Comparison of ENCODE assay signal across 8 cellular contexts in the genomic region with DNA sequence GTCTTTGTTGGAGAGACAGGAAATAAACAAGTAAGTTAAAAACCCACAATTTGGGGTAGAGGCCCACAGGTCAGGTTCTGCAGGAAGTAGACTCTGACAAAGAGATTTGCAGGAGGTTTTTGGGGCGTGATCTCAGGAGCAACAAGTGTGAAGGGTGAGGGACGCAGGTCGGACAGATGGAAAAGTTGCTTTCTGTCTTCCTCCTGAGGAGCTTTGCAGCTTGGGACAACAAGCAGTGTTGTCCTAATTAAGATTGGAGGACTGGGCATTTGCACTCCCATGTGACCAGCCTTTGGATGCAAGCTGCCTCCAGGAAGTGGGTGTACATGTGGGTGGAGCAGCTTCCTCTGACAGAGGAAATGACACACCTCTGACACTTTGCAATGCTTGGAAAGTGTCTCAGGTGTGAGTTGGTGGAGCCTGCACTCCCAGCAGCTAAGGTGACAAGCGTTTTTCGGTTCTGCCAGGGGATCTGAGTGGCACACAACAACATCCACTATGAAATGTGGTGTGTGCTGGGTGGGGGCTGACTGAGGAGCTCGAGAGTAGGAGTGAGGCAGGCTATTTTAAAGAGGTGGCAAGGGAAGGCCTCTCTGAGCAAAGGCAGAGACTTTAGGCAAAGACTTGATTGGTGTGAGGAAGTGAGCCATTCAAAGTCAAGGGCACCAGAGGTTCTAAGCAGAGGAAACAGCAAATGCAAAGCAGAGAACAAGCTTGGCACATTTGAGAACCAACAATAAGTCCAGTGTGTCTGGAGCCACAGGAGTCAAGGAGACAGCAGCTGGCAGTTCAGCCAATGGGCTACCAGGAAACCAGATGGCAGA.
A peak's percentile ranks its signal among the peaks of the same experiment; 100 is the strongest.
DNase-seq lines count a peak whose midpoint lies in the region; ATAC-seq and TF ChIP-seq lines count a peak whose summit lies in the region.

No MANE protein-coding gene starts in this region.

- intact Hi-C loops in right lobe of liver (cut with DNase I) = no loop called here

- TF ChIP-seq CTCF in GM12864 (IDR thresholded peaks at IDR 0.05; ENCODE audit: low read depth, low read length, missing control alignments) = no peak
- TF ChIP-seq CTCF in right lobe of liver (IDR thresholded peaks at IDR 0.05) = no peak

- TF ChIP-seq POLR2A in right lobe of liver (IDR thresholded peaks at IDR 0.05) = no peak

- peak overlapping the region; percentile 94 for H3K27ac Mint-ChIP-seq in activated T-cell treated with anti-CD3 and anti-CD28 coated beads, Interleukin-2, amount 50 U/mL, for 24 hours
- H3K27ac Mint-ChIP-seq in stimulated activated naive B cell treated with anti-CD40 and anti-IgM and Interleukin-4, amounts not matched to agents 10 μg/mL and 1 μg/mL and 100 μg/mL, for 72 hours = peak overlapping the region; percentile 70

- H3K4me3 ChIP-seq in GM12864 (ENCODE audit: low read depth, low read length) = no peak overlapping the region
- no peak overlapping the region for H3K4me3 ChIP-seq in right lobe of liver

- H3K9me3 Mint-ChIP-seq in activated T-cell treated with anti-CD3 and anti-CD28 coated beads, Interleukin-2, amount 50 U/mL, for 24 hours = no peaks in the 10 kb centered on the region
- peaks cover 6 to 8% of the 10 kb centered on the region in 2 donors for H3K9me3 Mint-ChIP-seq in stimulated activated naive B cell treated with anti-CD40 and anti-IgM and Interleukin-4, amounts not matched to agents 10 μg/mL and 1 μg/mL and 100 μg/mL, for 72 hours

- 29% methylated on average over 6 of the region's 6 CpGs for WGBS in right lobe of liver (ENCODE audit: insufficient coverage, low coverage, low lambda C conversion rate, missing lambda C conversion rate)

- no peaks in the 10 kb centered on the region for H3K36me3 ChIP-seq in right lobe of liver

- H3K27me3 ChIP-seq in right lobe of liver = no peaks in the 10 kb centered on the region

- no peak for TF ChIP-seq RAD21 in Ishikawa (IDR thresholded peaks at IDR 0.05; ENCODE audit: low read depth)

- peaks cover 2% of the 10 kb centered on the region for H3K36me3 Mint-ChIP-seq in activated T-cell treated with anti-CD3 and anti-CD28 coated beads, Interleukin-2, amount 50 U/mL, for 24 hours (ENCODE audit: low read depth)
- peaks cover 1 to 13% of the 10 kb centered on the region in 2 donors for H3K36me3 Mint-ChIP-seq in stimulated activated naive B cell treated with anti-CD40 and anti-IgM and Interleukin-4, amounts not matched to agents 10 μg/mL and 1 μg/mL and 100 μg/mL, for 72 hours

- ATAC-seq in right lobe of liver (peak in 3 of 4 donors; percentile 29 to 53 (median 45)), GM21423 (IDR thresholded peaks at IDR 0.05; ENCODE audit: unreplicated experiment) (no peak), HG03045 (IDR thresholded peaks at IDR 0.05; ENCODE audit: unreplicated experiment) (no peak)
- ATAC-seq in stimulated activated naive B cell treated with anti-CD40 and anti-IgM and Interleukin-4, amounts not matched to agents 10 μg/mL and 1 μg/mL and 100 μg/mL, for 72 hours (replicated peaks) = peak; percentile 71 to 72

- no peaks in the 10 kb centered on the region for H3K4me1 ChIP-seq in right lobe of liver

- H3K4me3 Mint-ChIP-seq in activated T-cell treated with anti-CD3 and anti-CD28 coated beads, Interleukin-2, amount 50 U/mL, for 24 hours = peak overlapping the region; percentile 72
- peak overlapping the region; percentile 14 to 46 for H3K4me3 Mint-ChIP-seq in stimulated activated naive B cell treated with anti-CD40 and anti-IgM and Interleukin-4, amounts not matched to agents 10 μg/mL and 1 μg/mL and 100 μg/mL, for 72 hours

- peaks cover 92% of the 10 kb centered on the region for H3K4me1 Mint-ChIP-seq in activated T-cell treated with anti-CD3 and anti-CD28 coated beads, Interleukin-2, amount 50 U/mL, for 24 hours (ENCODE audit: low read depth)
- peaks cover 31 to 53% of the 10 kb centered on the region in 2 donors for H3K4me1 Mint-ChIP-seq in stimulated activated naive B cell treated with anti-CD40 and anti-IgM and Interleukin-4, amounts not matched to agents 10 μg/mL and 1 μg/mL and 100 μg/mL, for 72 hours

- DNase-seq in GM12864 (ENCODE audit: low read depth) (peak; percentile 37), right lobe of liver (no peak), NCI-H1105 (lab: John Stamatoyannopoulos, UW) (no peak)
- peak; percentile 77 for DNase-seq in activated T-cell treated with anti-CD3 and anti-CD28 coated beads, Interleukin-2, amount 50 U/mL, for 24 hours
- no peak for DNase-seq in stimulated activated naive B cell treated with anti-CD40 and anti-IgM and Interleukin-4, amounts not matched to agents 10 μg/mL and 1 μg/mL and 100 μg/mL, for 72 hours

- no peaks in the 10 kb centered on the region for H3K9me3 ChIP-seq in right lobe of liver

- no peaks in the 10 kb centered on the region for H3K27me3 Mint-ChIP-seq in activated T-cell treated with anti-CD3 and anti-CD28 coated beads, Interleukin-2, amount 50 U/mL, for 24 hours
- H3K27me3 Mint-ChIP-seq in stimulated activated naive B cell treated with anti-CD40 and anti-IgM and Interleukin-4, amounts not matched to agents 10 μg/mL and 1 μg/mL and 100 μg/mL, for 72 hours = peaks cover 0 to 5% of the 10 kb centered on the region in 2 donors

- H3K27ac ChIP-seq in right lobe of liver = no peak overlapping the region

- no peak for TF ChIP-seq EP300 in Ishikawa (IDR thresholded peaks at IDR 0.05; ENCODE audit: borderline replicate concordance)

TF ChIP-seq in Ishikawa, 13 proteins besides CTCF, POLR2A, EP300 and RAD21:
- TF ChIP-seq TEAD4 (IDR thresholded peaks at IDR 0.05) (no peak), FOXM1 (IDR thresholded peaks at IDR 0.05; ENCODE audit: borderline replicate concordance, low read depth) (no peak), EGR1 (IDR thresholded peaks at IDR 0.05) (no peak), NFIC (IDR thresholded peaks at IDR 0.05) (no peak), TAF1 (IDR thresholded peaks at IDR 0.05; ENCODE audit: low read depth) (no peak), USF1 (IDR thresholded peaks at IDR 0.05) (0 out of 2 replicates have a peak, but pooled peaks have one; percentile 41)

Comparison
In these comparisons a context has a peak if more than half of its experiments do, and no peak if none do; other contexts are left out.
1. DNase-seq: peak in GM12864 (single experiment) and activated T-cell treated with anti-CD3 and anti-CD28 coated beads, Interleukin-2, amount 50 U/mL, for 24 hours (single experiment); none in right lobe of liver (0 of 3), stimulated activated naive B cell treated with anti-CD40 and anti-IgM and Interleukin-4, amounts not matched to agents 10 μg/mL and 1 μg/mL and 100 μg/mL, for 72 hours (single experiment) and NCI-H1105 (single experiment).
2. ATAC-seq: peak in right lobe of liver (3 of 4) and stimulated activated naive B cell treated with anti-CD40 and anti-IgM and Interleukin-4, amounts not matched to agents 10 μg/mL and 1 μg/mL and 100 μg/mL, for 72 hours (2 of 2); none in GM21423 (single experiment) and HG03045 (single experiment).